ENCODE assay signal across 9 cellular contexts in the genomic region with DNA sequence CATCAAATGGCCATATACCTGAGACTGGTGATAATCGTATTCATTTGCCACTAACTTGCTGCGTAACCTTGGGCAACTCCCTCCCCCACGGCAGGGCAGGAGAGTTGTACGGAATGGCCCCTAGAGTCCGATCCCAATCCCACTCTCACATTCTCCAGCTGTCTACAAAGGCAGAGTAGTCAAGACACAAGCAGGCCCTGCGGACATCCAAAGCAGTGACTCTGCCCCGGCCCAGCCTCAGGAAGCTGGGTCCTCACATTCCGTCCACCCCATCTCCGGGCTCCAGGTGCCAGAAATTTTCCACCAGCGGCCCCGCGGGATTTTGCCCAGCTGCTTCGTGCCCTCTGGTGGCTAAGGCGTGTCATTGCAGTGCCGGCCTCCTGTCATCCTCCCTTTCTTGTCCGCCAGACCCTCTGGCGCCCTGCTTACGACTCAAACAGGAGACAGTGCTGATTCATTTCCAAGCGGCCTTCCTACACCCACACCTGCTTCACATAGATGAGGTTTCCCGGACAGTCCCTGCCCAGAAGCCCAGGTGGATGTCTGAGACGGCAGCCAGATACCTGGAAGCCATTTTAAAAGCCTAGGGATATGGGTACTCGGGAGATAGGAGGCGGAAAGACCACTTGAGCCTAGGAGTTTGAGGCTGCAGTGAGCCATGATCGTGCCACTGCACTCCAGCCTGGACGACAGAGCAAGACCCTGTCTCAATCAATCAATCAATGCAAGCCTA. TPM values are rescaled to one million over a fixed set of nuclear protein-coding genes. Genes with fewer than 3 reads are reported as not detected.
DNase-seq lines count a peak whose midpoint lies in the region; ATAC-seq and TF ChIP-seq lines count a peak whose summit lies in the region.
"Had no signal": no experiment of that assay in that cellular context is flagged by ENCODE, and none has a peak within 500 bp of the region (broad histone marks: within the 10 kb centered on the region; RNA-seq: fewer than 3 reads in every experiment).

No MANE protein-coding gene starts in this region.

- peak overlapping the region; percentile 68 for H3K27ac Mint-ChIP-seq in activated naive CD4-positive, alpha-beta T cell treated with anti-CD3 and anti-CD28 coated beads, Interleukin-2, amount 50 U/mL, for 24 hours

- TF ChIP-seq CTCF in omental fat pad (IDR thresholded peaks at IDR 0.05): peak in 2 of 3 donors; percentile 94 to 99

- H3K4me1 Mint-ChIP-seq in activated naive CD4-positive, alpha-beta T cell treated with anti-CD3 and anti-CD28 coated beads, Interleukin-2, amount 50 U/mL, for 24 hours: peaks cover 57% of the 10 kb centered on the region

- H3K4me3 Mint-ChIP-seq in activated naive CD4-positive, alpha-beta T cell treated with anti-CD3 and anti-CD28 coated beads, Interleukin-2, amount 50 U/mL, for 24 hours: peak overlapping the region; percentile 69

- peak overlapping the region; percentile 15 for H3K27ac ChIP-seq in temporal lobe (ENCODE audit: low read depth, low read length)

- no peaks in the 10 kb centered on the region for H3K9me3 Mint-ChIP-seq in activated naive CD4-positive, alpha-beta T cell treated with anti-CD3 and anti-CD28 coated beads, Interleukin-2, amount 50 U/mL, for 24 hours

- no peaks in the 10 kb centered on the region for H3K27me3 Mint-ChIP-seq in activated naive CD4-positive, alpha-beta T cell treated with anti-CD3 and anti-CD28 coated beads, Interleukin-2, amount 50 U/mL, for 24 hours

- ATAC-seq in SK-N-SH treated with all-trans-retinoic acid at 6 μM for 48 hours (peak; percentile 18), omental fat pad (ENCODE audit: low FRiP score) (peak; percentile 42), HG03460 (IDR thresholded peaks at IDR 0.05; ENCODE audit: unreplicated experiment) (no peak)

- DNase-seq in EL (peak; percentile 90), NCI-H1048 (lab: John Stamatoyannopoulos, UW) (peak; percentile 89), glomerular visceral epithelial cell (ENCODE audit: extremely low spot score) (peak; percentile 93), omental fat pad (ENCODE audit: low spot score) (peak; percentile 85)

- H3K36me3 Mint-ChIP-seq in activated naive CD4-positive, alpha-beta T cell treated with anti-CD3 and anti-CD28 coated beads, Interleukin-2, amount 50 U/mL, for 24 hours: no peaks in the 10 kb centered on the region

TF ChIP-seq in SK-N-SH treated with all-trans-retinoic acid at 6 μM for 48 hours, 23 proteins besides CTCF, POLR2A, EP300 and RAD21:
- TF ChIP-seq ZNF8 (CRISPR knock-in tag; IDR thresholded peaks at IDR 0.05) (no peak), ZNF565 (CRISPR knock-in tag; conservative IDR thresholded peaks at IDR 0.05; ENCODE audit: low read depth) (no peak), CREB5 (CRISPR knock-in tag; IDR thresholded peaks at IDR 0.05; ENCODE audit: low read depth) (no peak), ZC3H10 (CRISPR knock-in tag; IDR thresholded peaks at IDR 0.05) (no peak), CSDC2 (CRISPR knock-in tag; IDR thresholded peaks at IDR 0.05) (no peak), PPARA (CRISPR knock-in tag; IDR thresholded peaks at IDR 0.05; ENCODE audit: borderline replicate concordance) (no peak), SNAI2 (CRISPR knock-in tag; IDR thresholded peaks at IDR 0.05) (no peak), ZFP30 (CRISPR knock-in tag; IDR thresholded peaks at IDR 0.05) (no peak)
- TF ChIP-seq, protein P1, sequence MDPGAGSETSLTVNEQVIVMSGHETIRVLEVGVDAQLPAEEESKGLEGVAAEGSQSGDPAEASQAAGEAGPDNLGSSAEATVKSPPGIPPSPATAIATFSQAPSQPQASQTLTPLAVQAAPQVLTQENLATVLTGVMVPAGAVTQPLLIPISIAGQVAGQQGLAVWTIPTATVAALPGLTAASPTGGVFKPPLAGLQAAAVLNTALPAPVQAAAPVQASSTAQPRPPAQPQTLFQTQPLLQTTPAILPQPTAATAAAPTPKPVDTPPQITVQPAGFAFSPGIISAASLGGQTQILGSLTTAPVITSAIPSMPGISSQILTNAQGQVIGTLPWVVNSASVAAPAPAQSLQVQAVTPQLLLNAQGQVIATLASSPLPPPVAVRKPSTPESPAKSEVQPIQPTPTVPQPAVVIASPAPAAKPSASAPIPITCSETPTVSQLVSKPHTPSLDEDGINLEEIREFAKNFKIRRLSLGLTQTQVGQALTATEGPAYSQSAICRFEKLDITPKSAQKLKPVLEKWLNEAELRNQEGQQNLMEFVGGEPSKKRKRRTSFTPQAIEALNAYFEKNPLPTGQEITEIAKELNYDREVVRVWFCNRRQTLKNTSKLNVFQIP (CRISPR knock-in tag; IDR thresholded peaks at IDR 0.05; ENCODE audit: borderline replicate concordance, low read depth): no peak

RNA-seq across cellular contexts. Expression of gene S100A2, which starts 2.9 kb away (rescaled TPM):
- total RNA-seq in omental fat pad: 1 to 10 TPM in 2 of 4 donors, not detected in 2; 1.3 to 6.5 TPM
- not detected for total RNA-seq in temporal lobe

RNA-seq across cellular contexts. Expression of gene S100A3, which starts 19.5 kb away (rescaled TPM):
- total RNA-seq in omental fat pad (1 to 10 TPM in 3 of 4 donors, not detected in 1; 1.7 to 3.2 (median 2.7) TPM), temporal lobe (not detected)

RNA-seq across cellular contexts. Expression of gene S100A4, which starts 22.9 kb away (rescaled TPM):
- total RNA-seq in omental fat pad (100 to 1,000 TPM; 323 to 723 (median 337) TPM), temporal lobe (0.98 TPM)

RNA-seq across cellular contexts. Expression of gene S100A5, which starts 27.8 kb away (rescaled TPM):
- not detected for total RNA-seq in omental fat pad
- not detected for total RNA-seq in temporal lobe
- total RNA-seq: subcutaneous adipose tissue had no signal

RNA-seq across cellular contexts. Expression of gene S100A6, which starts 32.7 kb away (rescaled TPM):
- 100 to 1,000 TPM; 315 to 566 (median 427) TPM for total RNA-seq in omental fat pad
- 8.1 TPM for total RNA-seq in temporal lobe

Comparison
In these comparisons a context has a peak if more than half of its experiments do, and no peak if none do; other contexts are left out.
1. RNA of gene S100A4, which starts 22.9 kb away (total RNA-seq): 323 to 723 TPM in omental fat pad; 0.98 TPM in temporal lobe (single experiment); every median in the first group is over 100 times any median in the second.
2. Peak in every context shown above with its lines, with median percentiles within 50 percentile points of each other: DNase-seq.